Comparison of ENCODE assay signal across 6 cellular contexts in the genomic region with DNA sequence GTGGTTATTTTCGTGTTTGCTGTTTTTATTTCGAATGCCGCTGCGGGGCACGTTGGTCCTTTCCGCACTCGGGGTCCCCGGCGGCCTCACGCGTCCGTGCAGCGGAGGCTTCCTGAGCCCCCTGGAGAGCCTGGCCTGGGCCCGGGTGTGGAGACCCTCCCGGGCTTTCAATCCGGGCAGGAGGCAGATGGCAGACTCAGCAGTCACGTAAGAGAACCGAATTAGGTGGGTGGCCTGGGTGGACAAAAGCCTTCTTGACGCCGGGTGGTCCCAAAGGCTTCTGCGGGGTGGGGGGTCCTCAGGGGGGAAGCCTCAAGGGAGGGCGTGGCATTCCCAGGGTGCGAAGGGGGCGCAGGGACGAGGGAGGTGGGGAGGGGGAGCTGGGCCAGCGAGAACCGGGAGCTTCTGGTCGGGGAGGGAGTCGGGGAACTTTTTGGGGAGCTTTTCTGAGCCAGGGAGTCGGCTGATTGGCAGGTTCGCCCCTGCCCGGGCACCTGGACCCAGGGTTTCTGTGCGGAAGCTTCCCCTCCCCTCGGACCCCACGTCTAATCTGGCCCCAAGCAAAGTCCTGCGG. TPM values are rescaled to one million over a fixed set of nuclear protein-coding genes. Genes with fewer than 3 reads are reported as not detected.
DNase-seq lines count a peak whose midpoint lies in the region; ATAC-seq and TF ChIP-seq lines count a peak whose summit lies in the region.

No MANE protein-coding gene starts in this region.

- H3K4me1 ChIP-seq in CD4-positive, CD25-positive, alpha-beta regulatory T cell (ENCODE audit: control insufficient read depth, insufficient read depth, low read length, poor library complexity, severe bottlenecking) = peaks cover 42% of the 10 kb centered on the region
- H3K4me1 ChIP-seq in lower lobe of right lung = peaks cover 50% of the 10 kb centered on the region

- H3K27ac Mint-ChIP-seq in CD4-positive, CD25-positive, alpha-beta regulatory T cell = peak overlapping the region in 1 of 3 donors; percentile 95
- H3K27ac Mint-ChIP-seq in activated CD8-positive, alpha-beta T cell treated with anti-CD3 and anti-CD28 coated beads for 36 hours = peak overlapping the region; percentile 86

- TF ChIP-seq CTCF in activated CD8-positive, alpha-beta T cell treated with anti-CD3 and anti-CD28 coated beads for 36 hours (IDR thresholded peaks at IDR 0.05) = no peak
- TF ChIP-seq CTCF in lower lobe of right lung (IDR thresholded peaks at IDR 0.05) = no peak

- POLR2A ChIA-PET in activated CD8-positive, alpha-beta T cell treated with anti-CD3 and anti-CD28 coated beads for 36 hours (lab: Charles Lee) = interaction anchor here (1.0 to 1.7 kb wide), 2 partner anchors 12 to 63 kb away, joined by 6 read pairs; a partner anchor contains a TSS

- peaks cover 0 to 3% (median 0%) of the 10 kb centered on the region in 7 donors for H3K9me3 Mint-ChIP-seq in CD4-positive, CD25-positive, alpha-beta regulatory T cell
- no peaks in the 10 kb centered on the region for H3K9me3 Mint-ChIP-seq in activated CD8-positive, alpha-beta T cell treated with anti-CD3 and anti-CD28 coated beads for 36 hours

- no peak for ATAC-seq in CD4-positive, CD25-positive, alpha-beta regulatory T cell (ENCODE audit: low read depth in 2 of 2)
- ATAC-seq in activated CD8-positive, alpha-beta T cell treated with anti-CD3 and anti-CD28 coated beads for 36 hours = no peak
- no peak for ATAC-seq in lower lobe of right lung

- H3K27me3 Mint-ChIP-seq in CD4-positive, CD25-positive, alpha-beta regulatory T cell = peaks cover 45% of the 10 kb centered on the region
- H3K27me3 Mint-ChIP-seq in activated CD8-positive, alpha-beta T cell treated with anti-CD3 and anti-CD28 coated beads for 36 hours = peaks cover 40% of the 10 kb centered on the region

- intact Hi-C loops in activated CD8-positive, alpha-beta T cell treated with anti-CD3 and anti-CD28 coated beads for 36 hours (cut with micrococcal nuclease) = no loop called here
- intact Hi-C loops in lower lobe of right lung (cut with DNase I) = no loop called here

- H3K36me3 ChIP-seq in CD4-positive, CD25-positive, alpha-beta regulatory T cell (ENCODE audit: control insufficient read depth, insufficient read depth, low read length) = no peaks in the 10 kb centered on the region
- no peaks in the 10 kb centered on the region for H3K36me3 ChIP-seq in lower lobe of right lung

- H3K4me3 Mint-ChIP-seq in CD4-positive, CD25-positive, alpha-beta regulatory T cell = peak overlapping the region; percentile 57 to 78 (median 73)
- H3K4me3 Mint-ChIP-seq in activated CD8-positive, alpha-beta T cell treated with anti-CD3 and anti-CD28 coated beads for 36 hours = peak overlapping the region; percentile 65

- no peaks in the 10 kb centered on the region for H3K36me3 Mint-ChIP-seq in CD4-positive, CD25-positive, alpha-beta regulatory T cell
- H3K36me3 Mint-ChIP-seq in activated CD8-positive, alpha-beta T cell treated with anti-CD3 and anti-CD28 coated beads for 36 hours (ENCODE audit: low read depth) = peaks cover 2% of the 10 kb centered on the region

- peaks cover 9% of the 10 kb centered on the region for H3K27me3 ChIP-seq in CD4-positive, CD25-positive, alpha-beta regulatory T cell (ENCODE audit: control insufficient read depth, insufficient read depth, low read length)
- H3K27me3 ChIP-seq in lower lobe of right lung (ENCODE audit: low read depth) = peaks cover 50% of the 10 kb centered on the region

- CTCF ChIA-PET in activated CD8-positive, alpha-beta T cell treated with anti-CD3 and anti-CD28 coated beads for 36 hours (lab: Charles Lee) = interaction anchor here (0.6 to 5.0 kb wide), 12 partner anchors 8 to 260 kb away, joined by 3 to 37 read pairs (median 14); a partner anchor contains a TSS

- H3K4me3 ChIP-seq in CD4-positive, CD25-positive, alpha-beta regulatory T cell (ENCODE audit: low read depth, low read length) = no peak overlapping the region
- H3K4me3 ChIP-seq in lower lobe of right lung = peak overlapping the region; percentile 68

- H3K27ac ChIP-seq in CD4-positive, CD25-positive, alpha-beta regulatory T cell (ENCODE audit: insufficient read depth, low read length, poor library complexity, severe bottlenecking) = no peak overlapping the region
- H3K27ac ChIP-seq in lower lobe of right lung = peak overlapping the region; percentile 99

- H3K4me1 Mint-ChIP-seq in CD4-positive, CD25-positive, alpha-beta regulatory T cell = peaks cover 0 to 20% (median 4%) of the 10 kb centered on the region in 4 donors
- H3K4me1 Mint-ChIP-seq in activated CD8-positive, alpha-beta T cell treated with anti-CD3 and anti-CD28 coated beads for 36 hours (ENCODE audit: low read depth) = peaks cover 15% of the 10 kb centered on the region

- H3K9me3 ChIP-seq in CD4-positive, CD25-positive, alpha-beta regulatory T cell (ENCODE audit: control insufficient read depth in 2 of 2, low read length in 2 of 2) = no peaks in the 10 kb centered on the region
- no peaks in the 10 kb centered on the region for H3K9me3 ChIP-seq in lower lobe of right lung

- no peak for DNase-seq in CD4-positive, CD25-positive, alpha-beta regulatory T cell
- no peak for DNase-seq in activated CD8-positive, alpha-beta T cell treated with anti-CD3 and anti-CD28 coated beads for 36 hours
- DNase-seq in lower lobe of right lung = no peak
- DNase-seq in glomerular visceral epithelial cell (ENCODE audit: extremely low spot score) = no peak
- no peak for DNase-seq in hippocampal formation (lab: John Stamatoyannopoulos, UW)
- no peak for DNase-seq in SHP77 treated with DMSO at 0.1 percent for 48 hours (lab: John Stamatoyannopoulos, UW)

RNA-seq across cellular contexts. Expression of a gene that starts 1.2 kb away (rescaled TPM):
- total RNA-seq in CD4-positive, CD25-positive, alpha-beta regulatory T cell = 25.9 TPM
- polyA plus RNA-seq in CD4-positive, CD25-positive, alpha-beta regulatory T cell = 1 to 10 TPM in 2 of 4 donors, under 1 TPM in 1, not detected in 1; 0.21 to 1.3 (median 1.1) TPM
- total RNA-seq in activated CD8-positive, alpha-beta T cell treated with anti-CD3 and anti-CD28 coated beads for 36 hours = 1 to 10 TPM; 5.7 to 9.0 TPM
- total RNA-seq in lower lobe of right lung = 21.4 TPM

RNA-seq across cellular contexts. Expression of a gene that starts 12.2 kb away (rescaled TPM):
- 76.7 TPM for total RNA-seq in CD4-positive, CD25-positive, alpha-beta regulatory T cell
- polyA plus RNA-seq in CD4-positive, CD25-positive, alpha-beta regulatory T cell = 100 to 1,000 TPM; 174 to 489 (median 295) TPM
- 100 to 1,000 TPM in 1 of 2 experiments, 10 to 100 TPM in 1; 94.5 to 102 TPM for total RNA-seq in activated CD8-positive, alpha-beta T cell treated with anti-CD3 and anti-CD28 coated beads for 36 hours
- total RNA-seq in lower lobe of right lung = 76.9 TPM

RNA-seq across cellular contexts. Expression of a gene that starts 18.8 kb away (rescaled TPM):
- total RNA-seq in CD4-positive, CD25-positive, alpha-beta regulatory T cell = 4.2 TPM
- under 1 TPM in 3 of 4 donors, not detected in 1; 0.06 to 0.38 (median 0.21) TPM for polyA plus RNA-seq in CD4-positive, CD25-positive, alpha-beta regulatory T cell
- 10 to 100 TPM; 64.9 to 68.0 TPM for total RNA-seq in activated CD8-positive, alpha-beta T cell treated with anti-CD3 and anti-CD28 coated beads for 36 hours
- 114 TPM for total RNA-seq in lower lobe of right lung

RNA-seq across cellular contexts. Expression of a gene that starts 19.3 kb away (rescaled TPM):
- total RNA-seq in CD4-positive, CD25-positive, alpha-beta regulatory T cell = not detected
- polyA plus RNA-seq in CD4-positive, CD25-positive, alpha-beta regulatory T cell = not detected
- not detected for total RNA-seq in activated CD8-positive, alpha-beta T cell treated with anti-CD3 and anti-CD28 coated beads for 36 hours
- total RNA-seq in lower lobe of right lung = not detected

RNA-seq across cellular contexts. Expression of a gene that starts 34.9 kb away (rescaled TPM):
- 2.5 TPM for total RNA-seq in CD4-positive, CD25-positive, alpha-beta regulatory T cell
- polyA plus RNA-seq in CD4-positive, CD25-positive, alpha-beta regulatory T cell = under 1 TPM in 2 of 4 donors, not detected in 2; 0.39 to 0.61 TPM
- total RNA-seq in activated CD8-positive, alpha-beta T cell treated with anti-CD3 and anti-CD28 coated beads for 36 hours = 1 to 10 TPM; 1.0 to 1.3 TPM
- 1.2 TPM for total RNA-seq in lower lobe of right lung

Comparison
In these comparisons a context has a peak if more than half of its experiments do, and no peak if none do; other contexts are left out.
1. RNA of a gene that starts 18.8 kb away (total RNA-seq): 114 TPM in lower lobe of right lung (single experiment) and 64.9 to 68.0 TPM in activated CD8-positive, alpha-beta T cell treated with anti-CD3 and anti-CD28 coated beads for 36 hours; 4.2 TPM in CD4-positive, CD25-positive, alpha-beta regulatory T cell (single experiment); every median in the first group is over 10 times any median in the second.